7 cellular contexts compared by ENCODE assay signal in genomic region chr19:47225746-47226425, GRCh38. TPM values are rescaled to one million over a fixed set of nuclear protein-coding genes. Genes with fewer than 3 reads are reported as not detected.
A peak's percentile ranks its signal among the peaks of the same experiment; 100 is the strongest.
DNase-seq lines count a peak whose midpoint lies in the region; ATAC-seq and TF ChIP-seq lines count a peak whose summit lies in the region.

No MANE protein-coding gene starts in this region.

- peak; percentile 40 for ATAC-seq in HG03045 (IDR thresholded peaks at IDR 0.05; ENCODE audit: unreplicated experiment)

- DNase-seq in NCI-H2227 treated with DMSO at 0.1 percent for 48 hours (lab: John Stamatoyannopoulos, UW), result peak; percentile 74
- peak; percentile 86 for DNase-seq in activated CD4-positive, CD25-positive, alpha-beta regulatory T cell treated with anti-CD3 and anti-CD28 coated beads, Interleukin-2, amount 50 U/mL, for 72 hours
- DNase-seq in cerebellum (ENCODE audit: low spot score), result peak; percentile 96
- peak; percentile 70 for DNase-seq in kidney glomerular epithelial cell (lab: John Stamatoyannopoulos, UW)
- peak; percentile 79 to 83 for DNase-seq in stimulated activated CD4-positive, alpha-beta T cell treated with anti-CD3 and anti-CD28 coated beads, Interleukin-15, amount 100 ng/mL, for 1 hour (ENCODE audit: low read depth in 1 of 2, low spot score in 1 of 2)

- peak; percentile 100 for TF ChIP-seq POLR2A in GM15510 (IDR thresholded peaks at IDR 0.05; ENCODE audit: borderline replicate concordance, extremely low read depth, insufficient read length)

RNA-seq across cellular contexts. Expression of gene BBC3, which starts 5.1 kb away (rescaled TPM):
- 2.2 TPM for total RNA-seq in cerebellum

RNA-seq across cellular contexts. Expression of gene CCDC9, which starts 30.4 kb away (rescaled TPM):
- total RNA-seq in cerebellum, result 6.4 TPM

RNA-seq across cellular contexts. Expression of gene INAFM1, which starts 48.8 kb away (rescaled TPM):
- total RNA-seq in cerebellum, result 3.0 TPM

Comparison
In these comparisons a context has a peak if more than half of its experiments do, and no peak if none do; other contexts are left out.
1. Peak in every context shown above with its lines: DNase-seq and ATAC-seq.